15 cellular contexts compared by ENCODE assay signal in genomic region chr7:143331179-143331825, GRCh38. TPM values are rescaled to one million over a fixed set of nuclear protein-coding genes. Genes with fewer than 3 reads are reported as not detected.
A peak's percentile ranks its signal among the peaks of the same experiment; 100 is the strongest.
DNase-seq lines count a peak whose midpoint lies in the region; ATAC-seq and TF ChIP-seq lines count a peak whose summit lies in the region.
"Had no signal": no experiment of that assay in that cellular context is flagged by ENCODE, and none has a peak within 500 bp of the region (broad histone marks: within the 10 kb centered on the region; RNA-seq: fewer than 3 reads in every experiment).

No MANE protein-coding gene starts in this region.

- POLR2A ChIA-PET in PC-3 (lab: Charles Lee; ENCODE audit: unreplicated experiment), result interaction anchor here (0.6 to 1.0 kb wide), 3 partner anchors 48 to 62 kb away, joined by 3 to 15 read pairs (median 14); no protein-coding TSS in a partner anchor

- peak overlapping the region; percentile 61 for H3K9ac ChIP-seq in PC-3 (ENCODE audit: low read length)

- TF ChIP-seq POLR2A in esophagus squamous epithelium (IDR thresholded peaks at IDR 0.05), result no peak

- ATAC-seq in PC-3 (peak; percentile 78), GM21717 (IDR thresholded peaks at IDR 0.05; ENCODE audit: unreplicated experiment) (no peak), GM21825 (IDR thresholded peaks at IDR 0.05; ENCODE audit: unreplicated experiment) (no peak)
- ATAC-seq: body of pancreas; natural killer cell treated with Interleukin-12 subunit alpha and Interleukin-12 subunit beta and Interleukin-15 and Interleukin-18, amount 100 ng/mL, for 72 hours had no signal

- TSS peak; percentile 16 for BruUV-seq in PC-3 (replicated peaks; lab: Mats Ljungman, UMichigan)

- peaks cover 8% of the 10 kb centered on the region for H3F3A ChIP-seq in PC-3 (ENCODE audit: low read length, unreplicated experiment)

- peak overlapping the region; percentile 74 for H3K4me2 ChIP-seq in PC-3 (ENCODE audit: low read length)

- TF ChIP-seq CTCF in PC-3 (conservative IDR thresholded peaks at IDR 0.05; ENCODE audit: low read depth, low read length) (no peak), esophagus squamous epithelium (IDR thresholded peaks at IDR 0.05) (no peak)

- no peaks in the 10 kb centered on the region for H3K36me3 ChIP-seq in PC-3 (ENCODE audit: low read depth, low read length)
- H3K36me3 ChIP-seq in esophagus squamous epithelium, result no peaks in the 10 kb centered on the region
- H3K36me3 ChIP-seq: upper lobe of left lung had no signal

- H3K4me3 ChIP-seq in PC-3 (ENCODE audit: low read length), result peak overlapping the region; percentile 24; the same call in 1 of the 2 replicates
- H3K4me3 ChIP-seq in esophagus squamous epithelium, result no peak overlapping the region
- H3K4me3 ChIP-seq: body of pancreas, SK-N-MC, upper lobe of left lung had no signal

- no peaks in the 10 kb centered on the region for H3K9me2 ChIP-seq in PC-3 (replicated peaks; ENCODE audit: low read length)

- WGBS in esophagus squamous epithelium, 2 donors, result 39 to 55% methylated on average over 7 to 8 of the region's 8 CpGs

- H3K9me3 ChIP-seq in PC-3 (ENCODE audit: low read length), result no peaks in the 10 kb centered on the region
- H3K9me3 ChIP-seq in esophagus squamous epithelium, result no peaks in the 10 kb centered on the region
- H3K9me3 ChIP-seq: body of pancreas, upper lobe of left lung had no signal

- DNase-seq in EH (ENCODE audit: low read depth) (peak; percentile 88), PC-3 (peak; percentile 94), esophagus squamous epithelium (lab: John Stamatoyannopoulos, UW) (no peak), renal cortical epithelial cell (ENCODE audit: low read depth) (peak; percentile 70), nucleus accumbens (lab: John Stamatoyannopoulos, UW) (no peak), Ammon's horn (ENCODE audit: low spot score) (no peak)
- DNase-seq: activated CD8-positive, alpha-beta memory T cell treated with anti-CD3 and anti-CD28 coated beads for 24 hours; DMS79; hippocampal formation; upper lobe of left lung had no signal

- intact Hi-C loops in PC-3 (cut with micrococcal nuclease), result loop anchor here (1.0 kb wide), 1 partner anchor 42 kb away; no protein-coding TSS in a partner anchor
- intact Hi-C loops in esophagus squamous epithelium (cut with DNase I), result no loop called here

- peak overlapping the region; percentile 69 for H2AFZ ChIP-seq in PC-3 (ENCODE audit: low read length)

- peaks cover 51% of the 10 kb centered on the region for H3K4me1 ChIP-seq in PC-3 (ENCODE audit: insufficient read depth, low read length)
- peaks cover 10 to 30% (median 19%) of the 10 kb centered on the region in 3 donors for H3K4me1 ChIP-seq in esophagus squamous epithelium
- H3K4me1 ChIP-seq: body of pancreas, upper lobe of left lung had no signal

- no peaks in the 10 kb centered on the region for H4K20me1 ChIP-seq in PC-3 (ENCODE audit: low read length)

- CTCF ChIA-PET in PC-3 (lab: Charles Lee), result interaction anchor here (0.6 kb wide), 2 partner anchors 48 to 85 kb away, joined by 3 read pairs; no protein-coding TSS in a partner anchor

- no peaks in the 10 kb centered on the region for H3K79me2 ChIP-seq in PC-3 (ENCODE audit: low read length)

- H3K27me3 ChIP-seq in PC-3 (ENCODE audit: low read length) (no peaks in the 10 kb centered on the region), esophagus squamous epithelium (no peaks in the 10 kb centered on the region)
- H3K27me3 ChIP-seq: body of pancreas, upper lobe of left lung had no signal

- H3K27ac ChIP-seq in PC-3 (ENCODE audit: low read length) (peak overlapping the region; percentile 96), esophagus squamous epithelium (peak overlapping the region; percentile 81 to 87 (median 84))
- H3K27ac ChIP-seq: body of pancreas, SK-N-MC, upper lobe of left lung had no signal

RNA-seq across cellular contexts. Expression of gene CLCN1, which starts 15.4 kb away (rescaled TPM):
- total RNA-seq in PC-3 (2014; rRNA removed) (0.55 and 0.69 TPM in 2 replicates), esophagus squamous epithelium (under 1 TPM in 3 of 4 donors, not detected in 1; under 0.01 to 0.91 (median 0.13) TPM), renal cortical epithelial cell (not detected in 2 replicates)
- total RNA-seq: body of pancreas had no signal

RNA-seq across cellular contexts. Expression of gene FAM131B, which starts 31.2 kb away (rescaled TPM):
- total RNA-seq in PC-3 (2014; rRNA removed) (6.9 and 7.7 TPM in 2 replicates), esophagus squamous epithelium (under 1 TPM; 0.09 to 0.76 (median 0.46) TPM), renal cortical epithelial cell (1.0 and 4.2 TPM in 2 replicates)

RNA-seq across cellular contexts. Expression of gene CASP2, which starts 43.2 kb away (rescaled TPM):
- total RNA-seq in PC-3 (2014; rRNA removed) (25.1 and 26.4 TPM in 2 replicates), esophagus squamous epithelium (10 to 100 TPM in 3 of 4 donors, 1 to 10 TPM in 1; 8.8 to 24.6 (median 12.2) TPM), renal cortical epithelial cell (8.7 and 19.0 TPM in 2 replicates)

RNA-seq across cellular contexts. Expression of gene TMEM139, which starts 46.5 kb away (rescaled TPM):
- total RNA-seq in PC-3 (2014; rRNA removed) (5.2 and 6.2 TPM in 2 replicates), esophagus squamous epithelium (1 to 10 TPM in 1 of 4 donors, under 1 TPM in 1, not detected in 2; 0.15 to 3.6 TPM), renal cortical epithelial cell (48.2 and 70.5 TPM in 2 replicates)
- total RNA-seq: natural killer cell treated with Interleukin-12 subunit alpha and Interleukin-12 subunit beta and Interleukin-15 and Interleukin-18, amount 100 ng/mL, for 72 hours had no signal

RNA-seq across cellular contexts. Expression of gene ZYX, which starts 49.8 kb away (rescaled TPM):
- total RNA-seq in PC-3 (2014; rRNA removed), result 103 and 108 TPM in 2 replicates
- total RNA-seq in esophagus squamous epithelium, result 10 to 100 TPM; 40.2 to 78.8 (median 68.6) TPM
- total RNA-seq in renal cortical epithelial cell, result 14.4 and 92.3 TPM in 2 replicates

Comparison
In these comparisons a context has a peak if more than half of its experiments do, and no peak if none do; other contexts are left out.
1. DNase-seq: peak in EH (single experiment), PC-3 (single experiment) and renal cortical epithelial cell (single experiment); none in esophagus squamous epithelium (single experiment), nucleus accumbens (0 of 56) and Ammon's horn (single experiment).